10 cellular contexts compared by ENCODE assay signal in genomic region chr12:32270818-32271710, GRCh38.
DNase-seq lines count a peak whose midpoint lies in the region; ATAC-seq, FAIRE-seq and TF ChIP-seq lines count a peak whose summit lies in the region.
"Had no signal": no experiment of that assay in that cellular context is flagged by ENCODE, and none has a peak within 500 bp of the region (broad histone marks: within the 10 kb centered on the region; RNA-seq: fewer than 3 reads in every experiment).

No MANE protein-coding gene starts in this region.

- H3K27ac Mint-ChIP-seq in activated CD4-positive, alpha-beta T cell treated with anti-CD3 and anti-CD28 coated beads, Interleukin-2, amount 10 ng/mL, durations not matched to agents 24 days and 14 days: no peak overlapping the region

- no peak for ATAC-seq in psoas muscle
- ATAC-seq in HG03571 (IDR thresholded peaks at IDR 0.05; ENCODE audit: unreplicated experiment): no peak
- no peak for ATAC-seq in GM19455 (IDR thresholded peaks at IDR 0.05; ENCODE audit: unreplicated experiment)
- ATAC-seq in HG03460 (IDR thresholded peaks at IDR 0.05; ENCODE audit: unreplicated experiment): no peak

- intact Hi-C loops in psoas muscle (cut with DNase I): no loop called here
- intact Hi-C loops in activated CD4-positive, alpha-beta T cell treated with anti-CD3 and anti-CD28 coated beads, Interleukin-2, amount 10 ng/mL, durations not matched to agents 24 days and 14 days (cut with micrococcal nuclease): no loop called here

- no peaks in the 10 kb centered on the region for H3K9me3 ChIP-seq in psoas muscle
- H3K9me3 ChIP-seq: esophagus muscularis mucosa had no signal

- TF ChIP-seq CTCF in psoas muscle (IDR thresholded peaks at IDR 0.05): no peak

- 62 to 72% (median 72%) methylated on average over 10 of the region's 10 CpGs for WGBS in psoas muscle, 3 donors

- H3K27me3 Mint-ChIP-seq in activated CD4-positive, alpha-beta T cell treated with anti-CD3 and anti-CD28 coated beads, Interleukin-2, amount 10 ng/mL, durations not matched to agents 24 days and 14 days: no peaks in the 10 kb centered on the region

- H3K4me1 ChIP-seq in psoas muscle: no peaks in the 10 kb centered on the region

- H3K36me3 ChIP-seq in psoas muscle (ENCODE audit: insufficient read depth in 1 of 2, low read depth in 1 of 2): no peaks in the 10 kb centered on the region
- H3K36me3 ChIP-seq: esophagus muscularis mucosa had no signal

- no peak overlapping the region for H3K4me3 ChIP-seq in psoas muscle
- H3K4me3 ChIP-seq: esophagus muscularis mucosa had no signal

- FAIRE-seq in GM12891 (lab: Jason Lieb, UNC): peak; percentile 79

- no peaks in the 10 kb centered on the region for H3K9me3 Mint-ChIP-seq in activated CD4-positive, alpha-beta T cell treated with anti-CD3 and anti-CD28 coated beads, Interleukin-2, amount 10 ng/mL, durations not matched to agents 24 days and 14 days

- H3K27me3 ChIP-seq in psoas muscle (ENCODE audit: insufficient read depth in 3 of 3, low read length in 2 of 3): no peaks in the 10 kb centered on the region
- H3K27me3 ChIP-seq: esophagus muscularis mucosa had no signal

- peak overlapping the region; percentile 11 for H3K27ac ChIP-seq in psoas muscle

- peaks cover 14% of the 10 kb centered on the region for H3K4me1 Mint-ChIP-seq in activated CD4-positive, alpha-beta T cell treated with anti-CD3 and anti-CD28 coated beads, Interleukin-2, amount 10 ng/mL, durations not matched to agents 24 days and 14 days

- no peaks in the 10 kb centered on the region for H3K36me3 Mint-ChIP-seq in activated CD4-positive, alpha-beta T cell treated with anti-CD3 and anti-CD28 coated beads, Interleukin-2, amount 10 ng/mL, durations not matched to agents 24 days and 14 days (ENCODE audit: low read depth)

- no peak for TF ChIP-seq POLR2A in GM12891 (IDR thresholded peaks at IDR 0.05; ENCODE audit: low read depth, low read length)

- DNase-seq in GM12891 (ENCODE audit: insufficient read length, low spot score): no peak
- peak; percentile 21 for DNase-seq in SK-N-DZ (ENCODE audit: low spot score)
- DNase-seq in glomerular visceral epithelial cell (ENCODE audit: extremely low spot score): peak; percentile 84
- DNase-seq in psoas muscle: no peak
- DNase-seq in activated CD4-positive, alpha-beta T cell treated with anti-CD3 and anti-CD28 coated beads, Interleukin-2, amount 10 ng/mL, durations not matched to agents 24 days and 14 days: no peak
- DNase-seq: T1000 had no signal

- no peak overlapping the region for H3K4me3 Mint-ChIP-seq in activated CD4-positive, alpha-beta T cell treated with anti-CD3 and anti-CD28 coated beads, Interleukin-2, amount 10 ng/mL, durations not matched to agents 24 days and 14 days

TF ChIP-seq in GM12891, 5 proteins besides CTCF, POLR2A, EP300 and RAD21:
- TF ChIP-seq TAF1 (IDR thresholded peaks at IDR 0.05; ENCODE audit: low read depth, low read length) (no peak), POLR2AphosphoS5 (IDR thresholded peaks at IDR 0.05; ENCODE audit: low read depth, low read length) (no peak), SPI1 (IDR thresholded peaks at IDR 0.05; ENCODE audit: low read depth, low read length) (no peak), PAX5 (IDR thresholded peaks at IDR 0.05; ENCODE audit: insufficient read depth, low read length, severe bottlenecking) (no peak), POU2F2 (IDR thresholded peaks at IDR 0.05; ENCODE audit: low read depth, low read length) (no peak)

Comparison
In these comparisons a context has a peak if more than half of its experiments do, and no peak if none do; other contexts are left out.
1. DNase-seq: peak in SK-N-DZ (single experiment) and glomerular visceral epithelial cell (single experiment); none in GM12891 (single experiment), psoas muscle (0 of 2) and activated CD4-positive, alpha-beta T cell treated with anti-CD3 and anti-CD28 coated beads, Interleukin-2, amount 10 ng/mL, durations not matched to agents 24 days and 14 days (single experiment).